ENCODE assay signal across 2 cellular contexts in the genomic region with DNA sequence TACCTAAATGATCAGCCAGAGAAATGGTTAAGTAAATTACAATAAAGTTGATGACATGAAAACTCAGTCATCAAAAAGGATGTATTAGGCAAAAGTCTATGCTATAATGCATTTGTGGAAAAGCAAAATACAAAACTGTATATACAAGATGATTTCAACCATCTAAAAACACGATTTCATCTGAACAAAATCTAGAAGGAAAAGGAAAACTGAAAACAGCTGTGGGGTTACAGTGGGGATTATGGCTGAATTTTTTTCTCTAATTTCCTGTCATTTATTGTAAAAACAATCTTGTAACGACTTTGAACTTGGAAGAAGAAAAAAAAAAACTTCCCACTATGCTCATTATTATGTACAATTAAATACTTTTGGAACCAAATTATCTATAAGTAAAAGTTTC.
TF ChIP-seq lines count a peak whose summit lies in the region.

No MANE protein-coding gene starts in this region.

TF ChIP-seq in SK-N-SH, 30 proteins besides CTCF, POLR2A, EP300 and RAD21:
- TF ChIP-seq, protein P1, sequence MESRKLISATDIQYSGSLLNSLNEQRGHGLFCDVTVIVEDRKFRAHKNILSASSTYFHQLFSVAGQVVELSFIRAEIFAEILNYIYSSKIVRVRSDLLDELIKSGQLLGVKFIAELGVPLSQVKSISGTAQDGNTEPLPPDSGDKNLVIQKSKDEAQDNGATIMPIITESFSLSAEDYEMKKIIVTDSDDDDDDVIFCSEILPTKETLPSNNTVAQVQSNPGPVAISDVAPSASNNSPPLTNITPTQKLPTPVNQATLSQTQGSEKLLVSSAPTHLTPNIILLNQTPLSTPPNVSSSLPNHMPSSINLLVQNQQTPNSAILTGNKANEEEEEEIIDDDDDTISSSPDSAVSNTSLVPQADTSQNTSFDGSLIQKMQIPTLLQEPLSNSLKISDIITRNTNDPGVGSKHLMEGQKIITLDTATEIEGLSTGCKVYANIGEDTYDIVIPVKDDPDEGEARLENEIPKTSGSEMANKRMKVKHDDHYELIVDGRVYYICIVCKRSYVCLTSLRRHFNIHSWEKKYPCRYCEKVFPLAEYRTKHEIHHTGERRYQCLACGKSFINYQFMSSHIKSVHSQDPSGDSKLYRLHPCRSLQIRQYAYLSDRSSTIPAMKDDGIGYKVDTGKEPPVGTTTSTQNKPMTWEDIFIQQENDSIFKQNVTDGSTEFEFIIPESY (IDR thresholded peaks at IDR 0.05; ENCODE audit: borderline replicate concordance, low read depth): no peak
- TF ChIP-seq JUND (IDR thresholded peaks at IDR 0.05) (no peak), FOXJ3 (CRISPR knock-in tag; IDR thresholded peaks at IDR 0.05) (no peak), SMC3 (IDR thresholded peaks at IDR 0.05; ENCODE audit: low read depth, low read length) (no peak), NRF1 (IDR thresholded peaks at IDR 0.05; ENCODE audit: low read depth, low read length) (no peak), GABPA (IDR thresholded peaks at IDR 0.05; ENCODE audit: low read depth) (no peak), GATA2 (CRISPR knock-in tag; IDR thresholded peaks at IDR 0.05) (no peak), MEF2A (IDR thresholded peaks at IDR 0.05; ENCODE audit: borderline replicate concordance, low read depth) (no peak), EZH2phosphoT487 (IDR thresholded peaks at IDR 0.05; ENCODE audit: borderline replicate concordance, low read depth) (no peak), FOSL2 (IDR thresholded peaks at IDR 0.05; ENCODE audit: borderline replicate concordance, low read depth) (no peak), CHD2 (IDR thresholded peaks at IDR 0.05; ENCODE audit: low read length, partially characterized antibody) (no peak), RFX5 (IDR thresholded peaks at IDR 0.05; ENCODE audit: low read length) (no peak), RCOR1 (IDR thresholded peaks at IDR 0.05; ENCODE audit: low read length) (no peak), TCF12 (IDR thresholded peaks at IDR 0.05) (no peak), ELF1 (IDR thresholded peaks at IDR 0.05) (no peak), TEAD4 (IDR thresholded peaks at IDR 0.05; ENCODE audit: borderline replicate concordance, insufficient read depth) (no peak), RXRA (IDR thresholded peaks at IDR 0.05; ENCODE audit: borderline replicate concordance, low read depth) (no peak)
- TF ChIP-seq, protein P2, sequence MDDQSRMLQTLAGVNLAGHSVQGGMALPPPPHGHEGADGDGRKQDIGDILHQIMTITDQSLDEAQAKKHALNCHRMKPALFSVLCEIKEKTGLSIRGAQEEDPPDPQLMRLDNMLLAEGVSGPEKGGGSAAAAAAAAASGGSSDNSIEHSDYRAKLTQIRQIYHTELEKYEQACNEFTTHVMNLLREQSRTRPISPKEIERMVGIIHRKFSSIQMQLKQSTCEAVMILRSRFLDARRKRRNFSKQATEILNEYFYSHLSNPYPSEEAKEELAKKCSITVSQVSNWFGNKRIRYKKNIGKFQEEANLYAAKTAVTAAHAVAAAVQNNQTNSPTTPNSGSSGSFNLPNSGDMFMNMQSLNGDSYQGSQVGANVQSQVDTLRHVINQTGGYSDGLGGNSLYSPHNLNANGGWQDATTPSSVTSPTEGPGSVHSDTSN (IDR thresholded peaks at IDR 0.05): no peak

TF ChIP-seq in SK-N-SH treated with all-trans-retinoic acid at 6 μM for 48 hours, 23 proteins besides CTCF, POLR2A, EP300 and RAD21 (continued from another document):
- TF ChIP-seq, protein P3, sequence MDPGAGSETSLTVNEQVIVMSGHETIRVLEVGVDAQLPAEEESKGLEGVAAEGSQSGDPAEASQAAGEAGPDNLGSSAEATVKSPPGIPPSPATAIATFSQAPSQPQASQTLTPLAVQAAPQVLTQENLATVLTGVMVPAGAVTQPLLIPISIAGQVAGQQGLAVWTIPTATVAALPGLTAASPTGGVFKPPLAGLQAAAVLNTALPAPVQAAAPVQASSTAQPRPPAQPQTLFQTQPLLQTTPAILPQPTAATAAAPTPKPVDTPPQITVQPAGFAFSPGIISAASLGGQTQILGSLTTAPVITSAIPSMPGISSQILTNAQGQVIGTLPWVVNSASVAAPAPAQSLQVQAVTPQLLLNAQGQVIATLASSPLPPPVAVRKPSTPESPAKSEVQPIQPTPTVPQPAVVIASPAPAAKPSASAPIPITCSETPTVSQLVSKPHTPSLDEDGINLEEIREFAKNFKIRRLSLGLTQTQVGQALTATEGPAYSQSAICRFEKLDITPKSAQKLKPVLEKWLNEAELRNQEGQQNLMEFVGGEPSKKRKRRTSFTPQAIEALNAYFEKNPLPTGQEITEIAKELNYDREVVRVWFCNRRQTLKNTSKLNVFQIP (CRISPR knock-in tag; IDR thresholded peaks at IDR 0.05; ENCODE audit: borderline replicate concordance, low read depth): no peak
- TF ChIP-seq ESRRG (CRISPR knock-in tag; IDR thresholded peaks at IDR 0.05) (no peak), RARB (CRISPR knock-in tag; IDR thresholded peaks at IDR 0.05) (no peak), CSDC2 (CRISPR knock-in tag; IDR thresholded peaks at IDR 0.05) (no peak), ARNTL (CRISPR knock-in tag; IDR thresholded peaks at IDR 0.05; ENCODE audit: borderline replicate concordance, low read depth) (no peak)
